Comparison of ENCODE assay signal across 16 cellular contexts in the genomic region with DNA sequence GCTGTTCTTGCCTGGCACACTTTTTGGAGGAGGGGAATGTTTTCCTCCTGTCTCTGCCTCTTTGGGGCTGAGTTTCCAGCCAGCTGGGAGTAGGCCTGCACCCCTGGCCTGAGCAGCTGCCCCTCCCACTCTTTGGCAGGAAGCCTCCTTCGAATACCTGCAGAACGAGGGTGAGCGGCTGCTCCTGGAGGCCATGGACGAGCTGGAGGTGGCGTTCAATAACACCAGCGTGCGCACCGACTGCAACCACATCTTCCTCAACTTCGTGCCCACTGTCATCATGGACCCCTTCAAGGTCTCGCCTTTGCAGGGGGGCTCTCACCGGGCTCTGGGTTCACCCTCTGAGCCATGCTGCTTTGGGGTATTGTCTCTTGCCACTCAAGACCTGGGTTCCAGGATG.
A peak's percentile ranks its signal among the peaks of the same experiment; 100 is the strongest.
DNase-seq lines count a peak whose midpoint lies in the region; ATAC-seq lines count a peak whose summit lies in the region.
"Had no signal": no experiment of that assay in that cellular context is flagged by ENCODE, and none has a peak within 500 bp of the region (broad histone marks: within the 10 kb centered on the region; RNA-seq: fewer than 3 reads in every experiment).

No MANE protein-coding gene starts in this region.

- H3K14ac ChIP-seq in mesenchymal stem cell (ENCODE audit: low read length in 2 of 2): no peak overlapping the region

- intact Hi-C loops in right cardiac atrium (cut with DNase I): loop anchor here in 2 of 4 donors (10.0 kb wide), 1 partner anchor 55 kb away; no protein-coding TSS in a partner anchor
- intact Hi-C loops in cardiac septum (cut with DNase I): no loop called here

- H2AFZ ChIP-seq in mesenchymal stem cell (ENCODE audit: low read depth, low read length): no peak overlapping the region

- H2BK15ac ChIP-seq in mesenchymal stem cell (ENCODE audit: low read depth, poor library complexity, severe bottlenecking): no peak overlapping the region

- no peak overlapping the region for H2BK12ac ChIP-seq in mesenchymal stem cell (ENCODE audit: low read length in 2 of 2)

- no peak overlapping the region for H2AK5ac ChIP-seq in mesenchymal stem cell (ENCODE audit: low read length, severe bottlenecking)

- no peaks in the 10 kb centered on the region for H3K79me1 ChIP-seq in mesenchymal stem cell (replicated peaks; ENCODE audit: low read length, poor library complexity, severe bottlenecking)

- H3K4me2 ChIP-seq in mesenchymal stem cell (ENCODE audit: low read length, poor library complexity, severe bottlenecking): no peak overlapping the region

- no peak overlapping the region for H3K4ac ChIP-seq in mesenchymal stem cell (ENCODE audit: low read depth in 1 of 2, low read length in 2 of 2)

- H3K4me1 Mint-ChIP-seq in stimulated activated naive B cell treated with anti-CD40 and anti-IgM and Interleukin-4, amounts not matched to agents 10 μg/mL and 1 μg/mL and 100 μg/mL, for 72 hours: peaks cover 4 to 7% of the 10 kb centered on the region in 2 donors
- H3K4me1 Mint-ChIP-seq: CD4-positive, alpha-beta memory T cell had no signal

- H3K27ac Mint-ChIP-seq in stimulated activated naive B cell treated with anti-CD40 and anti-IgM and Interleukin-4, amounts not matched to agents 10 μg/mL and 1 μg/mL and 100 μg/mL, for 72 hours: peak overlapping the region; percentile 65
- H3K27ac Mint-ChIP-seq: HFFc6 had no signal

- ATAC-seq in right cardiac atrium (peak; percentile 24 to 34), left lobe of liver (peak; percentile 36)
- ATAC-seq in stimulated activated naive B cell treated with anti-CD40 and anti-IgM and Interleukin-4, amounts not matched to agents 10 μg/mL and 1 μg/mL and 100 μg/mL, for 72 hours (replicated peaks): no peak

- no peak overlapping the region for H3K4me3 Mint-ChIP-seq in stimulated activated naive B cell treated with anti-CD40 and anti-IgM and Interleukin-4, amounts not matched to agents 10 μg/mL and 1 μg/mL and 100 μg/mL, for 72 hours
- H3K4me3 Mint-ChIP-seq: CD4-positive, alpha-beta memory T cell; HFFc6 had no signal

- H3K4me1 ChIP-seq in right cardiac atrium (ENCODE audit: control insufficient read depth, insufficient read depth, low read length) (no peaks in the 10 kb centered on the region), mesenchymal stem cell (ENCODE audit: control insufficient read depth, insufficient read depth, low read depth, low read length) (no peaks in the 10 kb centered on the region)
- H3K4me1 ChIP-seq: HAP-1 had no signal

- no peaks in the 10 kb centered on the region for H3K9me3 ChIP-seq in right cardiac atrium (ENCODE audit: control insufficient read depth, low read length)
- no peaks in the 10 kb centered on the region for H3K9me3 ChIP-seq in mesenchymal stem cell (ENCODE audit: control insufficient read depth, low read length)
- H3K9me3 ChIP-seq: HAP-1 had no signal

- H3K23ac ChIP-seq in mesenchymal stem cell (ENCODE audit: low read length in 2 of 2): no peak overlapping the region

- 89% methylated on average over 11 of the region's 11 CpGs for WGBS in right cardiac atrium
- WGBS in mesenchymal stem cell: 88% methylated on average over 11 of the region's 11 CpGs

- no peak overlapping the region for H3K18ac ChIP-seq in mesenchymal stem cell (ENCODE audit: low read depth in 1 of 2, low read length in 2 of 2)

- no peak overlapping the region for H3K27ac ChIP-seq in right cardiac atrium (ENCODE audit: low read length)
- H3K27ac ChIP-seq in mesenchymal stem cell (ENCODE audit: low read length, poor library complexity, severe bottlenecking): no peak overlapping the region

- H3K36me3 Mint-ChIP-seq in stimulated activated naive B cell treated with anti-CD40 and anti-IgM and Interleukin-4, amounts not matched to agents 10 μg/mL and 1 μg/mL and 100 μg/mL, for 72 hours: peaks cover 20 to 39% of the 10 kb centered on the region in 2 donors

- no peak overlapping the region for H3K9ac ChIP-seq in mesenchymal stem cell (ENCODE audit: low read length)

- no peak overlapping the region for H4K91ac ChIP-seq in mesenchymal stem cell (ENCODE audit: low read length)

- H4K8ac ChIP-seq in mesenchymal stem cell (ENCODE audit: low read length): no peak overlapping the region

- no peaks in the 10 kb centered on the region for H3K27me3 Mint-ChIP-seq in stimulated activated naive B cell treated with anti-CD40 and anti-IgM and Interleukin-4, amounts not matched to agents 10 μg/mL and 1 μg/mL and 100 μg/mL, for 72 hours
- H3K27me3 Mint-ChIP-seq: CD4-positive, alpha-beta memory T cell had no signal

- no peak overlapping the region for H2BK5ac ChIP-seq in mesenchymal stem cell (ENCODE audit: low read depth, low read length, poor library complexity, severe bottlenecking)

- DNase-seq in right cardiac atrium (peak in 1 of 3 donors; percentile 20), cardiac septum (ENCODE audit: low spot score) (no peak), left lobe of liver (ENCODE audit: low spot score) (no peak), mesenchymal stem cell (no peak)
- DNase-seq in stimulated activated naive B cell treated with anti-CD40 and anti-IgM and Interleukin-4, amounts not matched to agents 10 μg/mL and 1 μg/mL and 100 μg/mL, for 72 hours: no peak
- DNase-seq in activated CD8-positive, alpha-beta memory T cell treated with anti-CD3 and anti-CD28 coated beads, Interleukin-2, amount 50 U/mL, for 48 hours: no peak
- DNase-seq: C1 segment of cervical spinal cord; Calu3; CD4-positive, alpha-beta memory T cell; COR-L47; DMS53; DMS79 treated with DMSO at 0.1 percent for 48 hours; GF-D8; GOT3; HFFc6 had no signal

- no peak overlapping the region for H2BK120ac ChIP-seq in mesenchymal stem cell (ENCODE audit: low read depth, low read length)

- peaks cover 18 to 50% of the 10 kb centered on the region in 2 experiments for H3K36me3 ChIP-seq in mesenchymal stem cell (ENCODE audit: control insufficient read depth in 1 of 2, insufficient read depth in 2 of 2, low read depth in 1 of 2, low read length in 2 of 2)
- H3K36me3 ChIP-seq: HAP-1 had no signal

- H3K27me3 ChIP-seq in right cardiac atrium (ENCODE audit: control insufficient read depth, insufficient read depth): no peaks in the 10 kb centered on the region
- no peaks in the 10 kb centered on the region for H3K27me3 ChIP-seq in mesenchymal stem cell (ENCODE audit: control insufficient read depth in 1 of 2, insufficient read depth in 1 of 2, low read length in 2 of 2)

- H3K9me3 Mint-ChIP-seq in stimulated activated naive B cell treated with anti-CD40 and anti-IgM and Interleukin-4, amounts not matched to agents 10 μg/mL and 1 μg/mL and 100 μg/mL, for 72 hours: no peaks in the 10 kb centered on the region
- H3K9me3 Mint-ChIP-seq: CD4-positive, alpha-beta memory T cell; HFFc6 had no signal

- H3K4me3 ChIP-seq in right cardiac atrium (ENCODE audit: low read length) (no peak overlapping the region), mesenchymal stem cell (ENCODE audit: insufficient read depth in 1 of 2, low read depth in 1 of 2, low read length in 2 of 2) (no peak overlapping the region)
- H3K4me3 ChIP-seq: HAP-1 had no signal

Comparison
In these comparisons a context has a peak if more than half of its experiments do, and no peak if none do; other contexts are left out.
1. ATAC-seq: peak in right cardiac atrium (2 of 2) and left lobe of liver (single experiment); none in stimulated activated naive B cell treated with anti-CD40 and anti-IgM and Interleukin-4, amounts not matched to agents 10 μg/mL and 1 μg/mL and 100 μg/mL, for 72 hours (0 of 2).